In genomic region chr4:54063737-54064316, GRCh38 we compare ENCODE assay signal across 8 cellular contexts. TPM values are rescaled to one million over a fixed set of nuclear protein-coding genes. Genes with fewer than 3 reads are reported as not detected.
A peak's percentile ranks its signal among the peaks of the same experiment; 100 is the strongest.
DNase-seq lines count a peak whose midpoint lies in the region; ATAC-seq and TF ChIP-seq lines count a peak whose summit lies in the region.

No MANE protein-coding gene starts in this region.

- peak overlapping the region; percentile 89 for H3K4me3 ChIP-seq in BE2C (ENCODE audit: low read depth, low read length)
- peak overlapping the region; percentile 85 to 99 (median 98) for H3K4me3 ChIP-seq in breast epithelium
- peak overlapping the region; percentile 96 for H3K4me3 ChIP-seq in kidney epithelial cell (ENCODE audit: low read depth, low read length)

- no peaks in the 10 kb centered on the region for H3K36me3 ChIP-seq in BE2C
- no peaks in the 10 kb centered on the region for H3K36me3 ChIP-seq in breast epithelium
- no peaks in the 10 kb centered on the region for H3K36me3 ChIP-seq in kidney epithelial cell (ENCODE audit: control insufficient read depth, insufficient read depth, low read length)

- no peaks in the 10 kb centered on the region for H3K36me3 Mint-ChIP-seq in T-helper 17 cell (ENCODE audit: low read depth)

- H3K9me3 ChIP-seq in BE2C (no peaks in the 10 kb centered on the region), T-helper 17 cell (ENCODE audit: control insufficient read depth, low read length, poor library complexity, severe bottlenecking) (no peaks in the 10 kb centered on the region), breast epithelium (no peaks in the 10 kb centered on the region)

- no peaks in the 10 kb centered on the region for H3K27me3 ChIP-seq in BE2C
- H3K27me3 ChIP-seq in breast epithelium: no peaks in the 10 kb centered on the region
- H3K27me3 ChIP-seq in kidney epithelial cell (ENCODE audit: control insufficient read depth, insufficient read depth, low read length): no peaks in the 10 kb centered on the region

- peak overlapping the region; percentile 98 to 99 for H3K27ac ChIP-seq in breast epithelium

- intact Hi-C loops in breast epithelium (cut with DNase I; ENCODE audit: low total_unique reads): no loop called here

- H3K4me3 Mint-ChIP-seq in T-helper 17 cell: peak overlapping the region; percentile 94

- TF ChIP-seq POLR2A in breast epithelium (IDR thresholded peaks at IDR 0.05): no peak

- peaks cover 4% of the 10 kb centered on the region for H3K4me1 ChIP-seq in BE2C
- H3K4me1 ChIP-seq in breast epithelium: peaks cover 7 to 8% of the 10 kb centered on the region in 2 donors

- TF ChIP-seq CTCF in BE2C (IDR thresholded peaks at IDR 0.05; ENCODE audit: low read depth, low read length) (no peak), breast epithelium (IDR thresholded peaks at IDR 0.05) (no peak), kidney epithelial cell (IDR thresholded peaks at IDR 0.05; ENCODE audit: insufficient read depth, low read length, poor library complexity, severe bottlenecking) (no peak)

- H3K4me1 Mint-ChIP-seq in T-helper 17 cell: peaks cover 31% of the 10 kb centered on the region

- ATAC-seq in GM19023 (IDR thresholded peaks at IDR 0.05; ENCODE audit: unreplicated experiment) (peak; percentile 35), HG03196 (IDR thresholded peaks at IDR 0.05; ENCODE audit: unreplicated experiment) (peak; percentile 24), T-helper 17 cell (peak; percentile 17)

- DNase-seq in BE2C (peak; percentile 39), T-helper 17 cell (peak; percentile 13 to 32 (median 27)), breast epithelium (ENCODE audit: low spot score in 2 of 2) (peak; percentile 37 to 55), kidney epithelial cell (ENCODE audit: low read depth) (no peak), amniotic stem cell (lab: John Stamatoyannopoulos, UW) (no peak)
- DNase-seq in stimulated activated CD4-positive, alpha-beta T cell treated with anti-CD3 and anti-CD28 coated beads, Interleukin-2, amount 100 ng/mL, for 48 hours: peak; percentile 9 to 11

- no peaks in the 10 kb centered on the region for H3K27me3 Mint-ChIP-seq in T-helper 17 cell

- H3K27ac Mint-ChIP-seq in T-helper 17 cell: peak overlapping the region; percentile 97

RNA-seq across cellular contexts. Expression of gene CHIC2, which starts 0.6 kb away (rescaled TPM):
- polyA plus RNA-seq in BE2C (2012; ENCODE audit: insufficient read depth, insufficient read length, low read depth): 9.0 TPM
- total RNA-seq in T-helper 17 cell (10 to 100 TPM; 43.0 to 70.1 TPM), breast epithelium (10 to 100 TPM; 33.9 to 71.4 (median 47.5) TPM), kidney epithelial cell (28.9 and 32.7 TPM in 2 replicates)

RNA-seq across cellular contexts. Expression of gene GSX2, which starts 36.1 kb away (rescaled TPM):
- polyA plus RNA-seq in BE2C (2012; ENCODE audit: insufficient read depth, insufficient read length, low read depth): not detected
- not detected for total RNA-seq in T-helper 17 cell
- not detected for total RNA-seq in breast epithelium
- not detected in 2 replicates for total RNA-seq in kidney epithelial cell

Comparison
In these comparisons a context has a peak if more than half of its experiments do, and no peak if none do; other contexts are left out.
1. DNase-seq: peak in BE2C (single experiment), T-helper 17 cell (3 of 3), breast epithelium (2 of 2) and stimulated activated CD4-positive, alpha-beta T cell treated with anti-CD3 and anti-CD28 coated beads, Interleukin-2, amount 100 ng/mL, for 48 hours (2 of 2); none in kidney epithelial cell (single experiment) and amniotic stem cell (single experiment).
2. Peak in every context shown above with its lines, with median percentiles within 50 percentile points of each other: H3K4me3 ChIP-seq and ATAC-seq.